Comparison of ENCODE assay signal across 10 cellular contexts in genomic region chr10:99395750-99396445, GRCh38. TPM values are rescaled to one million over a fixed set of nuclear protein-coding genes. Genes with fewer than 3 reads are reported as not detected.
DNase-seq lines count a peak whose midpoint lies in the region; ATAC-seq and TF ChIP-seq lines count a peak whose summit lies in the region.
"Had no signal": no experiment of that assay in that cellular context is flagged by ENCODE, and none has a peak within 500 bp of the region (broad histone marks: within the 10 kb centered on the region; RNA-seq: fewer than 3 reads in every experiment).

No MANE protein-coding gene starts in this region.

- peak; percentile 94 for DNase-seq in EL
- peak; percentile 83 for DNase-seq in NCI-H345 treated with DMSO at 0.1 percent for 48 hours (lab: John Stamatoyannopoulos, UW; ENCODE audit: unreplicated experiment)
- DNase-seq in endothelial cell (ENCODE audit: low spot score), result no peak
- no peak for DNase-seq in psoas muscle
- DNase-seq in activated T-cell treated with anti-CD3 and anti-CD28 coated beads for 4 hours, result no peak
- DNase-seq: activated CD4-positive, alpha-beta memory T cell treated with anti-CD3 and anti-CD28 coated beads for 36 hours; lower lobe of right lung had no signal

- peaks cover 23% of the 10 kb centered on the region for H3K4me1 Mint-ChIP-seq in endothelial cell (ENCODE audit: unreplicated experiment)

- no peaks in the 10 kb centered on the region for H3K9me3 ChIP-seq in psoas muscle
- H3K9me3 ChIP-seq: lower lobe of right lung had no signal

- H3K4me3 Mint-ChIP-seq in endothelial cell (ENCODE audit: unreplicated experiment), result no peak overlapping the region
- H3K4me3 Mint-ChIP-seq: activated CD4-positive, alpha-beta memory T cell treated with anti-CD3 and anti-CD28 coated beads for 36 hours had no signal

- peaks cover 10 to 40% of the 10 kb centered on the region in 2 donors for H3K36me3 ChIP-seq in psoas muscle (ENCODE audit: insufficient read depth in 1 of 2, low read depth in 1 of 2)

- H3K27me3 ChIP-seq in psoas muscle (ENCODE audit: insufficient read depth in 3 of 3, low read length in 2 of 3), result no peaks in the 10 kb centered on the region

- peaks cover 15% of the 10 kb centered on the region for H3K4me1 ChIP-seq in psoas muscle

- H3K27me3 Mint-ChIP-seq in endothelial cell (ENCODE audit: unreplicated experiment), result no peaks in the 10 kb centered on the region
- H3K27me3 Mint-ChIP-seq: activated CD4-positive, alpha-beta memory T cell treated with anti-CD3 and anti-CD28 coated beads for 36 hours had no signal

- H3K27ac Mint-ChIP-seq in endothelial cell (ENCODE audit: unreplicated experiment), result peak overlapping the region; percentile 54
- H3K27ac Mint-ChIP-seq: activated CD4-positive, alpha-beta memory T cell treated with anti-CD3 and anti-CD28 coated beads for 36 hours had no signal

- intact Hi-C loops in psoas muscle (cut with DNase I), result loop anchor here in 1 of 2 donors (10.0 kb wide), 1 partner anchor 149 kb away; no protein-coding TSS in a partner anchor

- peaks cover 4% of the 10 kb centered on the region for H3K36me3 Mint-ChIP-seq in endothelial cell (ENCODE audit: low read depth, unreplicated experiment)

- TF ChIP-seq CTCF in endothelial cell (IDR thresholded peaks at IDR 0.05; ENCODE audit: unreplicated experiment), result no peak
- TF ChIP-seq CTCF in psoas muscle (IDR thresholded peaks at IDR 0.05), result no peak

- ATAC-seq in psoas muscle (peak in 2 of 4 donors; percentile 39 to 70), GM18519 (IDR thresholded peaks at IDR 0.05; ENCODE audit: low FRiP score, unreplicated experiment) (no peak), GM21423 (IDR thresholded peaks at IDR 0.05; ENCODE audit: unreplicated experiment) (no peak), GM18870 (IDR thresholded peaks at IDR 0.05; ENCODE audit: unreplicated experiment) (no peak)

- H3K27ac ChIP-seq in psoas muscle, result peak overlapping the region; percentile 84
- H3K27ac ChIP-seq: lower lobe of right lung had no signal

- no peak overlapping the region for H3K4me3 ChIP-seq in psoas muscle
- H3K4me3 ChIP-seq: lower lobe of right lung had no signal

- 65 to 81% (median 70%) methylated on average over 2 of the region's 2 CpGs for WGBS in psoas muscle, 3 donors

- H3K9me3 Mint-ChIP-seq in endothelial cell (ENCODE audit: unreplicated experiment), result no peaks in the 10 kb centered on the region
- H3K9me3 Mint-ChIP-seq: activated CD4-positive, alpha-beta memory T cell treated with anti-CD3 and anti-CD28 coated beads for 36 hours had no signal

RNA-seq across cellular contexts. Expression of gene GOT1, which starts 34.5 kb away (rescaled TPM):
- 33.7 TPM for total RNA-seq in endothelial cell (ENCODE audit: unreplicated experiment)
- 100 to 1,000 TPM in 3 of 4 donors, 10 to 100 TPM in 1; 98.9 to 381 (median 223) TPM for total RNA-seq in psoas muscle
- polyA plus RNA-seq in psoas muscle, result 100 to 1,000 TPM in 2 of 3 donors, 10 to 100 TPM in 1; 87.7 to 299 (median 208) TPM

Comparison
In these comparisons a context has a peak if more than half of its experiments do, and no peak if none do; other contexts are left out.
1. DNase-seq: peak in EL (single experiment) and NCI-H345 treated with DMSO at 0.1 percent for 48 hours (single experiment); none in endothelial cell (single experiment), psoas muscle (0 of 2) and activated T-cell treated with anti-CD3 and anti-CD28 coated beads for 4 hours (single experiment).